ENCODE assay signal across 8 cellular contexts in genomic region chr22:46297151-46297819, GRCh38. TPM values are rescaled to one million over a fixed set of nuclear protein-coding genes. Genes with fewer than 3 reads are reported as not detected.
DNase-seq lines count a peak whose midpoint lies in the region; ATAC-seq, FAIRE-seq and TF ChIP-seq lines count a peak whose summit lies in the region.

No MANE protein-coding gene starts in this region.

- intact Hi-C loops in endothelial cell of umbilical vein (cut with micrococcal nuclease) (loop anchor here (1.0 to 5.0 kb wide), 4 partner anchors 30 to 300 kb away; partner anchors contain the start of genes CDPF1 and TRMU), natural killer cell (cut with micrococcal nuclease) (loop anchor here (2.0 to 10.0 kb wide), 5 partner anchors 16 to 302 kb away; no protein-coding TSS in a partner anchor)

- no peaks in the 10 kb centered on the region for H4K20me1 ChIP-seq in endothelial cell of umbilical vein (replicated peaks; ENCODE audit: control insufficient read depth, extremely low read depth, insufficient read depth, low read length)

- peaks cover 33% of the 10 kb centered on the region for H3K36me3 ChIP-seq in SK-N-MC (ENCODE audit: insufficient read depth, low read length)
- peaks cover 6 to 16% of the 10 kb centered on the region in 2 experiments for H3K36me3 ChIP-seq in endothelial cell of umbilical vein (ENCODE audit: control insufficient read depth in 2 of 2, extremely low read depth in 1 of 2, insufficient read depth in 2 of 2, low read length in 2 of 2)

- CTCF ChIA-PET in endothelial cell of umbilical vein (lab: Charles Lee), result interaction anchor here (1.0 to 3.0 kb wide), 4 partner anchors 47 to 177 kb away, joined by 3 to 12 read pairs (median 4); partner anchors contain the start of gene CDPF1

- TF ChIP-seq CTCF in endothelial cell of umbilical vein (IDR thresholded peaks at IDR 0.05; ENCODE audit: extremely low read depth in 1 of 2, insufficient read depth in 1 of 2, low read depth in 1 of 2, low read length in 2 of 2) (no peak), natural killer cell (IDR thresholded peaks at IDR 0.05) (no peak)

- peak; percentile 7 for ATAC-seq in HG03066 (IDR thresholded peaks at IDR 0.05; ENCODE audit: low read depth, unreplicated experiment)
- ATAC-seq in natural killer cell, result no peak

- dilution Hi-C loops in endothelial cell of umbilical vein (cut with MboI; ENCODE audit: extremely low pct_ligation_motif_present, low sequenced_read_pairs), result no loop called here

- peak overlapping the region; percentile 83 for H3K4me3 Mint-ChIP-seq in activated naive CD4-positive, alpha-beta T cell treated with anti-CD3 and anti-CD28 coated beads, Interleukin-2, amount 50 U/mL, for 24 hours
- peak overlapping the region; percentile 82 for H3K4me3 Mint-ChIP-seq in natural killer cell

- TF ChIP-seq POLR2A in endothelial cell of umbilical vein (IDR thresholded peaks at IDR 0.05; ENCODE audit: low read depth, low read length), result no peak

- peak; percentile 64 for FAIRE-seq in endothelial cell of umbilical vein (lab: Jason Lieb, UNC)

- H3K9me3 ChIP-seq in SK-N-MC (ENCODE audit: low read depth, low read length), result no peaks in the 10 kb centered on the region
- H3K9me3 ChIP-seq in endothelial cell of umbilical vein (replicated peaks; ENCODE audit: control insufficient read depth, insufficient read depth, low read length), result no peaks in the 10 kb centered on the region

- no peak for DNase-seq in activated naive CD4-positive, alpha-beta T cell treated with Interleukin-2 at 50 U/mL for 16 hours
- DNase-seq in SK-N-MC (ENCODE audit: low read depth, low spot score) (no peak), endothelial cell of umbilical vein (ENCODE audit: low read depth, low spot score) (peak; percentile 46), natural killer cell (no peak), NCI-H524 treated with DMSO at 0.1 percent for 48 hours (lab: John Stamatoyannopoulos, UW) (no peak), middle frontal gyrus (ENCODE audit: extremely low spot score, low spot score) (no peak)

- H3K27ac Mint-ChIP-seq in activated naive CD4-positive, alpha-beta T cell treated with anti-CD3 and anti-CD28 coated beads, Interleukin-2, amount 50 U/mL, for 24 hours, result no peak overlapping the region
- H3K27ac Mint-ChIP-seq in natural killer cell, result peak overlapping the region; percentile 27 to 99

- no peaks in the 10 kb centered on the region for H3K36me3 Mint-ChIP-seq in activated naive CD4-positive, alpha-beta T cell treated with anti-CD3 and anti-CD28 coated beads, Interleukin-2, amount 50 U/mL, for 24 hours
- no peaks in the 10 kb centered on the region for H3K36me3 Mint-ChIP-seq in natural killer cell

- POLR2A ChIA-PET in endothelial cell of umbilical vein (lab: Charles Lee), result no interaction called here

- H2AFZ ChIP-seq in endothelial cell of umbilical vein (ENCODE audit: low read depth, low read length), result peak overlapping the region; percentile 47

- H3K27me3 Mint-ChIP-seq in activated naive CD4-positive, alpha-beta T cell treated with anti-CD3 and anti-CD28 coated beads, Interleukin-2, amount 50 U/mL, for 24 hours, result peaks cover 2% of the 10 kb centered on the region
- H3K27me3 Mint-ChIP-seq in natural killer cell (ENCODE audit: low read depth in 2 of 2), result no peaks in the 10 kb centered on the region

- peak overlapping the region; percentile 96 for H3K4me3 ChIP-seq in SK-N-MC
- peak overlapping the region; percentile 42 to 75 (median 73) for H3K4me3 ChIP-seq in endothelial cell of umbilical vein (replicated peaks in 1 of 3; ENCODE audit: insufficient read depth in 1 of 3, low read depth in 1 of 3, low read length in 3 of 3)

- BruUV-seq in endothelial cell of umbilical vein (replicated peaks; lab: Mats Ljungman, UMichigan), result TSS peak; percentile 38

- peaks cover 3% of the 10 kb centered on the region for H3K9me3 Mint-ChIP-seq in activated naive CD4-positive, alpha-beta T cell treated with anti-CD3 and anti-CD28 coated beads, Interleukin-2, amount 50 U/mL, for 24 hours
- no peaks in the 10 kb centered on the region for H3K9me3 Mint-ChIP-seq in natural killer cell

- H3K9ac ChIP-seq in SK-N-MC (ENCODE audit: insufficient read length) (peak overlapping the region; percentile 73), endothelial cell of umbilical vein (replicated peaks; ENCODE audit: extremely low read depth, insufficient read depth, low read length) (peak overlapping the region; percentile 54)

- H3K9me1 ChIP-seq in endothelial cell of umbilical vein (replicated peaks; ENCODE audit: control insufficient read depth, extremely low read depth, insufficient read depth, low read length), result no peaks in the 10 kb centered on the region

- H3K27ac ChIP-seq in SK-N-MC (no peak overlapping the region), endothelial cell of umbilical vein (ENCODE audit: insufficient read depth, low read depth, low read length) (peak overlapping the region; percentile 65)

- H3K27me3 ChIP-seq in endothelial cell of umbilical vein (ENCODE audit: control insufficient read depth in 2 of 2, insufficient read depth in 2 of 2, low read length in 2 of 2), result no peaks in the 10 kb centered on the region

- peak overlapping the region; percentile 46 for H3K4me2 ChIP-seq in endothelial cell of umbilical vein (ENCODE audit: insufficient read depth, low read length)

- peaks cover 48% of the 10 kb centered on the region for H3K79me2 ChIP-seq in endothelial cell of umbilical vein (ENCODE audit: control insufficient read depth, insufficient read depth, low read length)

- peaks cover 14% of the 10 kb centered on the region for H3K4me1 ChIP-seq in endothelial cell of umbilical vein (ENCODE audit: control insufficient read depth, extremely low read depth, insufficient read depth, low read length)

- peaks cover 15% of the 10 kb centered on the region for H3K4me1 Mint-ChIP-seq in activated naive CD4-positive, alpha-beta T cell treated with anti-CD3 and anti-CD28 coated beads, Interleukin-2, amount 50 U/mL, for 24 hours
- H3K4me1 Mint-ChIP-seq in natural killer cell, result peaks cover 45 to 52% of the 10 kb centered on the region in 2 donors

TF ChIP-seq in endothelial cell of umbilical vein, 7 proteins besides CTCF, POLR2A, EP300 and RAD21 (continues in another document):
- TF ChIP-seq FOS (IDR thresholded peaks at IDR 0.05; ENCODE audit: borderline replicate concordance, insufficient read depth, low read length), result no peak
- no peak for TF ChIP-seq EZH2 (IDR thresholded peaks at IDR 0.05; ENCODE audit: borderline replicate concordance, low read depth, low read length, severe bottlenecking)

RNA-seq across cellular contexts. Expression of gene GTSE1, which starts 0.6 kb away (rescaled TPM):
- total RNA-seq in endothelial cell of umbilical vein (57.0 and 57.2 TPM in 2 replicates), natural killer cell (1 to 10 TPM; 2.7 to 4.0 (median 2.9) TPM)
- polyA plus RNA-seq in endothelial cell of umbilical vein, result 22.5 and 25.9 TPM in 2 replicates
- polyA plus RNA-seq in endothelial cell of umbilical vein (2011; cell fraction: cytosol; rRNA removed), result 19.9 and 20.5 TPM in 2 replicates
- 53.4 and 57.7 TPM in 2 replicates for polyA plus RNA-seq in endothelial cell of umbilical vein (2011; cell fraction: nucleus; rRNA removed)
- 9.6 and 24.0 TPM in 2 replicates for polyA plus RNA-seq in endothelial cell of umbilical vein (2012)
- 15.1 and 19.5 TPM in 2 replicates for polyA minus RNA-seq in endothelial cell of umbilical vein
- polyA minus RNA-seq in endothelial cell of umbilical vein (2011; cell fraction: cytosol; rRNA and poly(A)+ RNA removed), result 23.9 TPM
- 19.8 and 21.3 TPM in 2 replicates for polyA minus RNA-seq in endothelial cell of umbilical vein (2011; cell fraction: nucleus; rRNA and poly(A)+ RNA removed)

RNA-seq across cellular contexts. Expression of gene TTC38, which starts 29.5 kb away (rescaled TPM):
- total RNA-seq in endothelial cell of umbilical vein, result 33.1 and 39.7 TPM in 2 replicates
- polyA plus RNA-seq in endothelial cell of umbilical vein, result 31.6 and 33.5 TPM in 2 replicates
- 22.8 and 24.9 TPM in 2 replicates for polyA plus RNA-seq in endothelial cell of umbilical vein (2011; cell fraction: cytosol; rRNA removed)
- 72.1 and 85.3 TPM in 2 replicates for polyA plus RNA-seq in endothelial cell of umbilical vein (2011; cell fraction: nucleus; rRNA removed)
- polyA plus RNA-seq in endothelial cell of umbilical vein (2012), result 14.4 and 16.5 TPM in 2 replicates
- 30.5 and 33.4 TPM in 2 replicates for polyA minus RNA-seq in endothelial cell of umbilical vein
- 50.4 TPM for polyA minus RNA-seq in endothelial cell of umbilical vein (2011; cell fraction: cytosol; rRNA and poly(A)+ RNA removed)
- 21.8 and 30.4 TPM in 2 replicates for polyA minus RNA-seq in endothelial cell of umbilical vein (2011; cell fraction: nucleus; rRNA and poly(A)+ RNA removed)
- total RNA-seq in natural killer cell, result 100 to 1,000 TPM; 251 to 313 (median 312) TPM

RNA-seq across cellular contexts. Expression of gene PKDREJ, which starts 34.1 kb away (rescaled TPM):
- total RNA-seq in endothelial cell of umbilical vein (not detected in 2 replicates), natural killer cell (under 1 TPM; 0.07 to 0.25 (median 0.20) TPM)
- not detected in 2 replicates for polyA plus RNA-seq in endothelial cell of umbilical vein
- not detected in 2 replicates for polyA plus RNA-seq in endothelial cell of umbilical vein (2011; cell fraction: cytosol; rRNA removed)
- polyA plus RNA-seq in endothelial cell of umbilical vein (2011; cell fraction: nucleus; rRNA removed), result not detected in 2 replicates
- polyA plus RNA-seq in endothelial cell of umbilical vein (2012), result 0.03 TPM in 2 replicates
- polyA minus RNA-seq in endothelial cell of umbilical vein, result not detected in 2 replicates
- not detected for polyA minus RNA-seq in endothelial cell of umbilical vein (2011; cell fraction: cytosol; rRNA and poly(A)+ RNA removed)
- not detected in 2 replicates for polyA minus RNA-seq in endothelial cell of umbilical vein (2011; cell fraction: nucleus; rRNA and poly(A)+ RNA removed)

RNA-seq across cellular contexts. Expression of gene TRMU, which starts 38.2 kb away (rescaled TPM):
- 60.4 and 65.7 TPM in 2 replicates for total RNA-seq in endothelial cell of umbilical vein
- polyA plus RNA-seq in endothelial cell of umbilical vein, result 39.0 and 42.4 TPM in 2 replicates
- 37.4 and 41.1 TPM in 2 replicates for polyA plus RNA-seq in endothelial cell of umbilical vein (2011; cell fraction: cytosol; rRNA removed)
- polyA plus RNA-seq in endothelial cell of umbilical vein (2011; cell fraction: nucleus; rRNA removed), result 126 and 144 TPM in 2 replicates
- 30.3 and 35.4 TPM in 2 replicates for polyA plus RNA-seq in endothelial cell of umbilical vein (2012)
- 40.0 and 53.3 TPM in 2 replicates for polyA minus RNA-seq in endothelial cell of umbilical vein
- polyA minus RNA-seq in endothelial cell of umbilical vein (2011; cell fraction: cytosol; rRNA and poly(A)+ RNA removed), result 41.2 TPM
- 59.6 and 64.9 TPM in 2 replicates for polyA minus RNA-seq in endothelial cell of umbilical vein (2011; cell fraction: nucleus; rRNA and poly(A)+ RNA removed)
- 10 to 100 TPM; 54.5 to 77.9 (median 58.4) TPM for total RNA-seq in natural killer cell

RNA-seq across cellular contexts. Expression of gene CDPF1, which starts 47.2 kb away (rescaled TPM):
- total RNA-seq in endothelial cell of umbilical vein (8.5 and 9.7 TPM in 2 replicates), natural killer cell (10 to 100 TPM in 1 of 3 donors, 1 to 10 TPM in 2; 5.0 to 11.4 (median 7.2) TPM)
- 8.9 and 9.9 TPM in 2 replicates for polyA plus RNA-seq in endothelial cell of umbilical vein
- polyA plus RNA-seq in endothelial cell of umbilical vein (2011; cell fraction: cytosol; rRNA removed), result 8.4 and 8.5 TPM in 2 replicates
- 9.8 and 10.0 TPM in 2 replicates for polyA plus RNA-seq in endothelial cell of umbilical vein (2011; cell fraction: nucleus; rRNA removed)
- 6.6 TPM in 2 replicates for polyA plus RNA-seq in endothelial cell of umbilical vein (2012)
- polyA minus RNA-seq in endothelial cell of umbilical vein, result 2.3 and 2.8 TPM in 2 replicates
- 2.2 TPM for polyA minus RNA-seq in endothelial cell of umbilical vein (2011; cell fraction: cytosol; rRNA and poly(A)+ RNA removed)
- polyA minus RNA-seq in endothelial cell of umbilical vein (2011; cell fraction: nucleus; rRNA and poly(A)+ RNA removed), result 2.5 and 3.2 TPM in 2 replicates

Comparison
In these comparisons a context has a peak if more than half of its experiments do, and no peak if none do; other contexts are left out.
1. RNA of gene GTSE1, which starts 0.6 kb away (total RNA-seq): 57.0 to 57.2 TPM in endothelial cell of umbilical vein; 2.7 to 4.0 TPM in natural killer cell; every median in the first group is over 10 times any median in the second.